ENCODE assay signal across 8 cellular contexts in genomic region chr3:44104668-44105321, GRCh38.
DNase-seq lines count a peak whose midpoint lies in the region; ATAC-seq and TF ChIP-seq lines count a peak whose summit lies in the region.

No MANE protein-coding gene starts in this region.

- peaks cover 1% of the 10 kb centered on the region for H3K27me3 Mint-ChIP-seq in chondrocyte (ENCODE audit: low read depth)

- H3K27me3 ChIP-seq in uterus: no peaks in the 10 kb centered on the region

- H3K36me3 ChIP-seq in uterus: no peaks in the 10 kb centered on the region

- no peaks in the 10 kb centered on the region for H3K4me1 ChIP-seq in uterus

- H3K27ac ChIP-seq in uterus: no peak overlapping the region

- H3K4me3 ChIP-seq in uterus: no peak overlapping the region

- DNase-seq in OCI-M1 (lab: John Stamatoyannopoulos, UW): peak; percentile 6
- no peak for DNase-seq in chondrocyte (ENCODE audit: low spot score)
- DNase-seq in stimulated activated CD4-positive, alpha-beta T cell treated with anti-CD3 and anti-CD28 coated beads, Interleukin-4, amount 100 ng/mL, for 1 hour: peak; percentile 26
- no peak for DNase-seq in NCI-H187 (lab: John Stamatoyannopoulos, UW)
- DNase-seq in COR-L47 (lab: John Stamatoyannopoulos, UW): no peak
- no peak for DNase-seq in uterus

- intact Hi-C loops in uterus (cut with DNase I; ENCODE audit: low total_unique reads): no loop called here

- no peak for TF ChIP-seq CTCF in chondrocyte (IDR thresholded peaks at IDR 0.05)
- TF ChIP-seq CTCF in uterus (IDR thresholded peaks at IDR 0.05): no peak

- no peak overlapping the region for H3K4me3 Mint-ChIP-seq in chondrocyte (ENCODE audit: unreplicated experiment)

- peaks cover 32% of the 10 kb centered on the region for H3K4me1 Mint-ChIP-seq in chondrocyte (ENCODE audit: low read depth)

- no peaks in the 10 kb centered on the region for H3K9me3 Mint-ChIP-seq in chondrocyte (ENCODE audit: low read depth)

- H3K27ac Mint-ChIP-seq in chondrocyte (ENCODE audit: unreplicated experiment): peak overlapping the region; percentile 87

- H3K36me3 Mint-ChIP-seq in chondrocyte (ENCODE audit: low read depth): no peaks in the 10 kb centered on the region

- TF ChIP-seq POLR2A in uterus (IDR thresholded peaks at IDR 0.05): no peak

- no peaks in the 10 kb centered on the region for H3K9me3 ChIP-seq in uterus

- ATAC-seq in GM18868 (IDR thresholded peaks at IDR 0.05; ENCODE audit: unreplicated experiment) (peak; percentile 99), HG02852 (IDR thresholded peaks at IDR 0.05; ENCODE audit: unreplicated experiment) (peak; percentile 87)

Comparison
In these comparisons a context has a peak if more than half of its experiments do, and no peak if none do; other contexts are left out.
1. DNase-seq: peak in OCI-M1 (single experiment) and stimulated activated CD4-positive, alpha-beta T cell treated with anti-CD3 and anti-CD28 coated beads, Interleukin-4, amount 100 ng/mL, for 1 hour (single experiment); none in chondrocyte (single experiment), NCI-H187 (0 of 2), COR-L47 (single experiment) and uterus (0 of 2).